9 cellular contexts compared by ENCODE assay signal in the genomic region with DNA sequence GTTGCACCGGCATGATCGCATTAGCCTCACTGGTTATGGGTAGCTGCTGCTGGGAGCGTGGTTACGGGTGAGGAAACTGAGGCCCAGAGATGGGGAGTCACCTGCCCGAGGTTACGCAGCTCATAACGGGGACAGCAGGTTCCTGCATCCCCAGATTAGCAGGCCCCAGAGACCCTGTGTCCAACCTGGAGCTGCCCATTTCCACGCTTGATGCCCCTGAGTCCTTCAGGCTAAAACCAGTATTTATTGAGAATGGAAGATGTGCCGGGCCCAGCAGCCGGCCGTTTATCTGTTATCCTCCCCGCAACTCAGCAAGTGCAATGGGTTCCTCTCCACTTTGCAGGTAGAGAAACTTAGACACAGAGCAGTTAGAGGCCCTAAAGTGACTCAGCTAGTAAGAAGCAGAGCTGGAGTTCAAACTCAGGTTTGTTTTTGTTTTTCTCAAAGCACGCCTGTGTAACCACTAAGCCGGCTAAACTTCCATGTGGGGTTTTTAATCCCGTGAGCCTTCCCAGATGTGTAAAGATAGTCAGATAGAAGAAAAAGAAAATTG. TPM values are rescaled to one million over a fixed set of nuclear protein-coding genes. Genes with fewer than 3 reads are reported as not detected.
DNase-seq lines count a peak whose midpoint lies in the region; ATAC-seq, FAIRE-seq and TF ChIP-seq lines count a peak whose summit lies in the region.
"Had no signal": no experiment of that assay in that cellular context is flagged by ENCODE, and none has a peak within 500 bp of the region (broad histone marks: within the 10 kb centered on the region; RNA-seq: fewer than 3 reads in every experiment).

No MANE protein-coding gene starts in this region.

- H3K4me2 ChIP-seq in H1 (ENCODE audit: insufficient read depth in 1 of 2, low read depth in 2 of 2, low read length in 2 of 2): peak overlapping the region; percentile 87 to 95

- 5% methylated on average over 15 of the region's 15 CpGs; no CpG with 5 or more reads in 1 of the 2 experiments for WGBS in H1 (ENCODE audit: extremely low coverage in 1 of 2, insufficient coverage in 1 of 2, insufficient read length in 1 of 2, insufficient replicate concordance in 2 of 2, low coverage in 1 of 2, low lambda C conversion rate in 2 of 2, missing lambda C conversion rate in 1 of 2), 2 experiments

- no peak for FAIRE-seq in H1 (lab: Jason Lieb, UNC)

- H4K5ac ChIP-seq in H1 (ENCODE audit: insufficient read length, low read depth, low read length): peak overlapping the region; percentile 69

- no peaks in the 10 kb centered on the region for H3K9me3 ChIP-seq in H1 (ENCODE audit: insufficient read depth in 2 of 2, low read depth in 1 of 2, low read length in 1 of 2)

- CTCF ChIA-PET in AG04449 (lab: Yijun Ruan, JAX): interaction anchor here (0.6 to 19.1 kb wide), 28 partner anchors 9 to 443 kb away, joined by 3 to 1179 read pairs (median 4); no protein-coding TSS in a partner anchor
- CTCF ChIA-PET in H1 (lab: Charles Lee; ENCODE audit: partially characterized antibody): interaction anchor here (0.6 to 23.7 kb wide), 18 partner anchors 9 to 614 kb away, joined by 3 to 591 read pairs (median 4); partner anchors contain the start of gene CYP24A1

- no peaks in the 10 kb centered on the region for H3K27me3 ChIP-seq in H1 (replicated peaks in 1 of 4; ENCODE audit: control insufficient read depth in 3 of 4, extremely low read depth in 1 of 4, insufficient read depth in 3 of 4, low read length in 3 of 4)

- peaks cover 0 to 2% (median 0%) of the 10 kb centered on the region in 4 experiments; a peak in 2 of 7 replicates for H3K4me1 ChIP-seq in H1 (replicated peaks in 1 of 4; ENCODE audit: control insufficient read depth in 3 of 4, insufficient read depth in 4 of 4, low read length in 3 of 4)

- peak; percentile 17 for DNase-seq in AG04449 (ENCODE audit: low read depth, low spot score)
- peak; percentile 41 for DNase-seq in SK-N-DZ (ENCODE audit: low spot score)
- DNase-seq in H1 (ENCODE audit: low read depth in 1 of 2, low spot score in 2 of 2): no peak
- DNase-seq in myocyte (ENCODE audit: low read depth): peak; percentile 55
- no peak for DNase-seq in effector CD8-positive, alpha-beta T cell (lab: John Stamatoyannopoulos, UW)
- DNase-seq in activated gamma-delta T cell (lab: John Stamatoyannopoulos, UW): no peak

- H2BK12ac ChIP-seq in H1 (ENCODE audit: low read depth, low read length): no peak overlapping the region

- no peak overlapping the region for H3K14ac ChIP-seq in H1 (ENCODE audit: insufficient read length)

- no peak overlapping the region for H2BK20ac ChIP-seq in H1 (ENCODE audit: low read length)

- peak overlapping the region; percentile 100 for H3K27ac ChIP-seq in H1 (ENCODE audit: low read depth, low read length)

- peaks cover 8% of the 10 kb centered on the region; the same call in 1 of the 2 replicates for H3K23me2 ChIP-seq in H1 (ENCODE audit: low read depth, low read length)

- peak overlapping the region; percentile 56 to 100 (median 100) for H3K9ac ChIP-seq in H1 (replicated peaks in 1 of 4; ENCODE audit: extremely low read depth in 1 of 4, low read depth in 3 of 4, low read length in 3 of 4)

- peak overlapping the region; percentile 71 for H3K4ac ChIP-seq in H1 (replicated peaks; ENCODE audit: insufficient read length, low read depth, low read length)

- H3K18ac ChIP-seq in H1 (ENCODE audit: extremely low read depth, low read length): peak overlapping the region; percentile 36; the same call in 1 of the 2 replicates

- TF ChIP-seq POLR2A in H1 (IDR thresholded peaks at IDR 0.05; ENCODE audit: control extremely low read depth in 1 of 2, low read depth in 2 of 2, low read length in 2 of 2): peak in 1 of 2 experiments; percentile 37; a peak in 1 of 3 replicates

- POLR2A ChIA-PET in AG04449 (lab: Yijun Ruan, JAX): interaction anchor here (0.6 kb wide), 1 partner anchor 167 kb away, joined by 4 read pairs; no protein-coding TSS in a partner anchor
- POLR2A ChIA-PET in H1 (lab: Charles Lee; ENCODE audit: partially characterized antibody): interaction anchor here (0.6 to 1.4 kb wide), 10 partner anchors 11 to 452 kb away, joined by 3 to 5 read pairs (median 4); no protein-coding TSS in a partner anchor

- H4K91ac ChIP-seq in H1 (replicated peaks; ENCODE audit: insufficient read length, low read length): peak overlapping the region; percentile 35

- peaks cover 0 to 3% (median 0%) of the 10 kb centered on the region in 4 experiments; a peak in 2 of 8 replicates for H3K36me3 ChIP-seq in H1 (ENCODE audit: control insufficient read depth in 2 of 4, insufficient read depth in 4 of 4, low read length in 3 of 4)

- no peak overlapping the region for H2AFZ ChIP-seq in H1 (ENCODE audit: low read length)

- TF ChIP-seq CTCF in AG04449 (IDR thresholded peaks at IDR 0.05; ENCODE audit: insufficient read depth, low read length, missing control alignments) (no peak), GM12875 (IDR thresholded peaks at IDR 0.05; ENCODE audit: borderline replicate concordance, insufficient read depth, low read depth, low read length) (no peak), H1 (IDR thresholded peaks at IDR 0.05; ENCODE audit: control extremely low read depth in 1 of 3, insufficient read depth in 1 of 3, low read depth in 1 of 3, low read length in 3 of 3) (no peak)

- peak overlapping the region; percentile 5; the same call in 1 of the 2 replicates for H2AK5ac ChIP-seq in H1 (ENCODE audit: low read depth, low read length)

- H2BK120ac ChIP-seq in H1 (replicated peaks; ENCODE audit: low read depth, low read length): no peak overlapping the region

- TF ChIP-seq EP300 in H1 (IDR thresholded peaks at IDR 0.05; ENCODE audit: borderline replicate concordance in 1 of 2, low read depth in 2 of 2, low read length in 2 of 2): no peak

- H4K20me1 ChIP-seq in H1 (replicated peaks in 1 of 2; ENCODE audit: control insufficient read depth in 1 of 2, insufficient read depth in 2 of 2, low read length in 2 of 2): peaks cover 0 to 10% of the 10 kb centered on the region in 2 experiments

- H3K56ac ChIP-seq in H1 (replicated peaks; ENCODE audit: insufficient read length, low read depth, low read length): no peak overlapping the region

- no peak overlapping the region for H3K23ac ChIP-seq in H1 (ENCODE audit: insufficient read length)

- peak overlapping the region; percentile 100 for H4K8ac ChIP-seq in H1 (ENCODE audit: extremely low read depth, insufficient read depth, low read length)

- TF ChIP-seq RAD21 in H1 (IDR thresholded peaks at IDR 0.05 in 1 of 2, conservative IDR thresholded peaks at IDR 0.05 in 1 of 2; ENCODE audit: low read depth in 2 of 2, low read length in 2 of 2): no peak

- H2BK15ac ChIP-seq in H1 (ENCODE audit: low read length): no peak overlapping the region

- H3K79me1 ChIP-seq in H1 (ENCODE audit: low read depth, low read length): peaks cover 3% of the 10 kb centered on the region

- H2BK5ac ChIP-seq in H1 (ENCODE audit: low read depth, low read length): peak overlapping the region; percentile 86

- H3K4me3 ChIP-seq in AG04449 (ENCODE audit: low read depth, low read length): peak overlapping the region; percentile 98
- H3K4me3 ChIP-seq in GM12875 (ENCODE audit: low read depth, low read length): peak overlapping the region; percentile 79
- peak overlapping the region; percentile 69 to 94 (median 91) for H3K4me3 ChIP-seq in H1 (ENCODE audit: extremely low read depth in 1 of 4, insufficient read depth in 2 of 4, low read depth in 3 of 4, low read length in 4 of 4)

- ATAC-seq in HG03064 (IDR thresholded peaks at IDR 0.05; ENCODE audit: low read depth, unreplicated experiment): peak; percentile 8

- peaks cover 19 to 56% of the 10 kb centered on the region in 2 experiments for H3K79me2 ChIP-seq in H1 (ENCODE audit: control insufficient read depth in 1 of 2, insufficient read depth in 2 of 2, low read length in 2 of 2)

TF ChIP-seq in H1, 55 proteins besides CTCF, POLR2A, EP300 and RAD21:
- no peak for TF ChIP-seq TBP (IDR thresholded peaks at IDR 0.05; ENCODE audit: low read depth, low read length)
- peak; percentile 15 for TF ChIP-seq ASH2L (IDR thresholded peaks at IDR 0.05; ENCODE audit: low read length)
- TF ChIP-seq KDM1A (IDR thresholded peaks at IDR 0.05; ENCODE audit: borderline replicate concordance, low read length): no peak
- TF ChIP-seq KDM4A (IDR thresholded peaks at IDR 0.05; ENCODE audit: low read depth, low read length, severe bottlenecking): peak; percentile 23

RNA-seq across cellular contexts. Expression of gene PFDN4, which starts 0.7 kb away (rescaled TPM):
- 271 and 365 TPM in 2 replicates for polyA plus RNA-seq in SK-N-DZ (2014; cell fraction: cytosol; rRNA removed)
- 293 and 588 TPM in 2 replicates for polyA plus RNA-seq in SK-N-DZ (2014; cell fraction: nucleus; rRNA removed)
- total RNA-seq in H1 (2021; fragmentation: NEBNext Ultra II Directional; extraction: Animal tissue kit (Norgen Biotek cat#: 25700)): 85.5 and 96.8 TPM in 2 replicates
- 15.3 and 41.9 TPM in 2 replicates for polyA plus RNA-seq in H1 (2011; rRNA removed)
- polyA plus RNA-seq in H1 (2011; cell fraction: cytosol; rRNA removed): 115 TPM
- polyA plus RNA-seq in H1 (2011; cell fraction: nucleus; rRNA removed): 6.7 TPM
- 76.4 to 133 TPM (median 107 TPM) in 4 replicates for polyA plus RNA-seq in H1 (2012, experiment 1 of 2)
- 171 TPM for polyA plus RNA-seq in H1 (2012, experiment 2 of 2)
- polyA plus RNA-seq in H1 (2013, experiment 1 of 2): 250 TPM
- polyA plus RNA-seq in H1 (2013, experiment 2 of 2): 257 TPM
- polyA minus RNA-seq in H1 (2011; rRNA and poly(A)+ RNA removed): 6.9 and 7.5 TPM in 2 replicates
- polyA minus RNA-seq in H1 (2011; cell fraction: cytosol; rRNA and poly(A)+ RNA removed): 15.0 TPM
- 19.6 TPM for polyA minus RNA-seq in H1 (2011; cell fraction: nucleus; rRNA and poly(A)+ RNA removed)
- 66.3 and 68.7 TPM in 2 replicates for total RNA-seq in myocyte
- polyA plus RNA-seq in myocyte (2012): 29.7 TPM

RNA-seq across cellular contexts. Expression of gene CYP24A1, which starts 34.8 kb away (rescaled TPM):
- not detected in 2 replicates for polyA plus RNA-seq in SK-N-DZ (2014; cell fraction: cytosol; rRNA removed)
- polyA plus RNA-seq in SK-N-DZ (2014; cell fraction: nucleus; rRNA removed): not detected in 2 replicates
- not detected in 2 replicates for total RNA-seq in H1 (2021; fragmentation: NEBNext Ultra II Directional; extraction: Animal tissue kit (Norgen Biotek cat#: 25700))
- polyA plus RNA-seq in H1 (2011; rRNA removed): 0.08 TPM in 1 of 2 replicates, not detected in the other
- 0.03 TPM for polyA plus RNA-seq in H1 (2011; cell fraction: cytosol; rRNA removed)
- not detected for polyA plus RNA-seq in H1 (2011; cell fraction: nucleus; rRNA removed)
- polyA plus RNA-seq in H1 (2012, experiment 1 of 2): 0.09 TPM in 1 of 4 replicates, not detected in the others
- polyA plus RNA-seq in H1 (2012, experiment 2 of 2): not detected
- 0.04 TPM for polyA plus RNA-seq in H1 (2013, experiment 1 of 2)
- 0.15 TPM for polyA plus RNA-seq in H1 (2013, experiment 2 of 2)
- polyA minus RNA-seq in H1 (2011; rRNA and poly(A)+ RNA removed): 0.93 TPM in 1 of 2 replicates, not detected in the other
- polyA minus RNA-seq in H1 (2011; cell fraction: cytosol; rRNA and poly(A)+ RNA removed): not detected
- polyA minus RNA-seq in H1 (2011; cell fraction: nucleus; rRNA and poly(A)+ RNA removed): not detected
- total RNA-seq in myocyte: 0.10 and 0.35 TPM in 2 replicates
- polyA plus RNA-seq in myocyte (2012): not detected
- total RNA-seq: SK-MEL-5 had no signal

Comparison
In these comparisons a context has a peak if more than half of its experiments do, and no peak if none do; other contexts are left out.
1. DNase-seq: peak in AG04449 (single experiment), SK-N-DZ (single experiment) and myocyte (single experiment); none in H1 (0 of 2), effector CD8-positive, alpha-beta T cell (single experiment) and activated gamma-delta T cell (single experiment).
2. Peak in every context shown above with its lines, with median percentiles within 50 percentile points of each other: H3K4me3 ChIP-seq.